1 cellular context compared by ENCODE assay signal in the genomic region with DNA sequence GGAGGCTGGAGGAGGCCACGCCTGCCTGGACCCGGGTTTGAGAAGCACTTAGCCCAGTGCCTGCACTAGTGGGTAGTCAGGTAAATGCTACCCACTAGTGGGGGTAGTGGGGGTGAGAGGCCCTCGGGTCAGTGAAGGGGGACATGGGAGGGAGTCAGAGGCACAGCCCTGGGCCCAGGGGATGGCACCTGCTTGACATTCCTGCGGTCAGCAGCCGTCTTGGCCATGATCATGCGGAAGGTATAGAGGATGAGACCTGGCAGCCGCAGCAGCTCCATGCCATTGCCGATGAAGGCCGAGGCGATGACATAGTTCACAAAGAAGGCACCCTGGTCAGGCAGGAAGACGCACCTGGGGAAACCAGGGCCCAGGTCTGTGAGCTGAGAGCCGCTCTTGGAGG.
TF ChIP-seq lines count a peak whose summit lies in the region.

No MANE protein-coding gene starts in this region.

TF ChIP-seq in HepG2, 621 proteins besides CTCF, POLR2A, EP300 and RAD21:
- TF ChIP-seq ZNF747 (CRISPR knock-in tag; IDR thresholded peaks at IDR 0.05; ENCODE audit: borderline replicate concordance): no peak
- TF ChIP-seq AGO2 (optimal IDR thresholded peaks at IDR 0.05; ENCODE audit: low read depth, low read length): peak; percentile 20
TF ChIP-seq in HepG2: peak in this region for 1.
